In the genomic region with DNA sequence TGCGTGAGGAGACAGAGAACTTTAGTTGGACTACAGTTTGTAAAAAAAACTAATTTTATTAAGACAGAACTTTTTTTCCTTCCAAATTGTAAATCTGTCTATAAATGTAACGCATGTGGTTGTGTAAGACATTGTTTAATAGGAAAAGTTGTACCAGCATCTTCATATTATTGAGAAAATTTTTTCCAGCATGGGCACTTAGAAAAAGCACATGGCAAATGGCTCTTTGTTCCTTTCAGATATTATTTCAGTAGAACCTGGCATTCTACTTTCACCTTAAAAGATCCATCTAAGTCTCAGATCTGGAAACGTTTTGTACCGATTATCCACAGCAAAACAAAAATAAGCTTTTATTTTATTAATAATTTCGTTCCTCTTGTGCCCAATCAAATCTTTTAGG, we compare ENCODE assay signal across 1 cellular context.
TF ChIP-seq lines count a peak whose summit lies in the region.

No MANE protein-coding gene starts in this region.

TF ChIP-seq in WTC11, 78 proteins besides CTCF, POLR2A, EP300 and RAD21 (continued from another document):
- TF ChIP-seq, protein P1, sequence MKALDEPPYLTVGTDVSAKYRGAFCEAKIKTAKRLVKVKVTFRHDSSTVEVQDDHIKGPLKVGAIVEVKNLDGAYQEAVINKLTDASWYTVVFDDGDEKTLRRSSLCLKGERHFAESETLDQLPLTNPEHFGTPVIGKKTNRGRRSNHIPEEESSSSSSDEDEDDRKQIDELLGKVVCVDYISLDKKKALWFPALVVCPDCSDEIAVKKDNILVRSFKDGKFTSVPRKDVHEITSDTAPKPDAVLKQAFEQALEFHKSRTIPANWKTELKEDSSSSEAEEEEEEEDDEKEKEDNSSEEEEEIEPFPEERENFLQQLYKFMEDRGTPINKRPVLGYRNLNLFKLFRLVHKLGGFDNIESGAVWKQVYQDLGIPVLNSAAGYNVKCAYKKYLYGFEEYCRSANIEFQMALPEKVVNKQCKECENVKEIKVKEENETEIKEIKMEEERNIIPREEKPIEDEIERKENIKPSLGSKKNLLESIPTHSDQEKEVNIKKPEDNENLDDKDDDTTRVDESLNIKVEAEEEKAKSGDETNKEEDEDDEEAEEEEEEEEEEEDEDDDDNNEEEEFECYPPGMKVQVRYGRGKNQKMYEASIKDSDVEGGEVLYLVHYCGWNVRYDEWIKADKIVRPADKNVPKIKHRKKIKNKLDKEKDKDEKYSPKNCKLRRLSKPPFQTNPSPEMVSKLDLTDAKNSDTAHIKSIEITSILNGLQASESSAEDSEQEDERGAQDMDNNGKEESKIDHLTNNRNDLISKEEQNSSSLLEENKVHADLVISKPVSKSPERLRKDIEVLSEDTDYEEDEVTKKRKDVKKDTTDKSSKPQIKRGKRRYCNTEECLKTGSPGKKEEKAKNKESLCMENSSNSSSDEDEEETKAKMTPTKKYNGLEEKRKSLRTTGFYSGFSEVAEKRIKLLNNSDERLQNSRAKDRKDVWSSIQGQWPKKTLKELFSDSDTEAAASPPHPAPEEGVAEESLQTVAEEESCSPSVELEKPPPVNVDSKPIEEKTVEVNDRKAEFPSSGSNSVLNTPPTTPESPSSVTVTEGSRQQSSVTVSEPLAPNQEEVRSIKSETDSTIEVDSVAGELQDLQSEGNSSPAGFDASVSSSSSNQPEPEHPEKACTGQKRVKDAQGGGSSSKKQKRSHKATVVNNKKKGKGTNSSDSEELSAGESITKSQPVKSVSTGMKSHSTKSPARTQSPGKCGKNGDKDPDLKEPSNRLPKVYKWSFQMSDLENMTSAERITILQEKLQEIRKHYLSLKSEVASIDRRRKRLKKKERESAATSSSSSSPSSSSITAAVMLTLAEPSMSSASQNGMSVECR (CRISPR knock-in tag; IDR thresholded peaks at IDR 0.05; ENCODE audit: borderline replicate concordance): no peak
- TF ChIP-seq JAZF1 (CRISPR knock-in tag; IDR thresholded peaks at IDR 0.05) (no peak), MAX (CRISPR knock-in tag; IDR thresholded peaks at IDR 0.05) (no peak)
